Comparison of ENCODE assay signal across 1 cellular context in the genomic region with DNA sequence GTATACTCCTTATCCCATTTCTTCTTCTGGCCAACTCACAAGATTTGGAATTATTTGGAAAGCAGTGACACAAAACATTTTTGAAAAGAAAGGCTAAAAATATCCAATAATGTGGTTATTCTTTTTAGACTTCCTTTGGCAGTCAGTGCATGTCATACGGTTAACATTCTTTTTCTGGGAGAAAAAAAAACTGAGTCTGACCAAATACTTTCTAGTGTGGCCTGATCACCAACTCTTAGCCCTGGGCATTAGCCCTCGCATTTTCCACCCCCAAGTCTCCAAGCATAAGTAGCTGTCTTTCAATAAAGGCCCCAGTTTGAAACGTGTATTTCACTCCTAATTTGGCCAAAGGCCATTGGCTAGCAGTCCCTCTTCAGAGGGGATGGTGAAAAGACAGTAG.
TF ChIP-seq lines count a peak whose summit lies in the region.

No MANE protein-coding gene starts in this region.

TF ChIP-seq in SK-N-SH, 30 proteins besides CTCF, POLR2A, EP300 and RAD21:
- TF ChIP-seq FOSL2 (IDR thresholded peaks at IDR 0.05; ENCODE audit: borderline replicate concordance, low read depth) (no peak), NRF1 (IDR thresholded peaks at IDR 0.05; ENCODE audit: low read depth, low read length) (no peak), CHD2 (IDR thresholded peaks at IDR 0.05; ENCODE audit: low read length, partially characterized antibody) (no peak), POLR2AphosphoS5 (IDR thresholded peaks at IDR 0.05; ENCODE audit: low read depth, low read length) (no peak), RCOR1 (IDR thresholded peaks at IDR 0.05; ENCODE audit: low read length) (no peak)
